ENCODE assay signal across 8 cellular contexts in the genomic region with DNA sequence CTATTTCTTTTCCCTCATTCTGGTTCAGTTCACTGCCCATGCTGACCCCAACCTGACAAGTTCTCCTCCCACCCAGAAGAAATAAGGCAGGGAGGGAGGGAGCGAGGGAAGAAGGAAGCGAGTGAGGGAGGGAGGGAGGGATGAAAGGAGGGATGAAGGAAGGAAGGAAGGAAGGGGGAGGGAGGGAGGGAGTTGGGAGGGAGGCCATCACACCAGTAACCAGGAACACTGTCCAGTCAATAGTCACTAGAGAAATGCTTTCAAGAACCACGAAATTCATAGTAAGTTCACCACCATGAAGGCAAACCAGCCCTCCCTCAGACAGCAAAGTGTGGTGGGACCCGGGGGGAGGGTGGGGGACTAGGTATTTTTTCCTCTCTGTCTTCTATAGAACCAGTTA.
"Had no signal": no experiment of that assay in that cellular context is flagged by ENCODE, and none has a peak within 500 bp of the region (broad histone marks: within the 10 kb centered on the region; RNA-seq: fewer than 3 reads in every experiment).

No MANE protein-coding gene starts in this region.

- H3K4me3 ChIP-seq: GM23248, GM23338, HAP-1 had no signal

- H3K4me2 ChIP-seq: GM23338 had no signal

- DNase-seq: GM23248, GOT3, H7, H9, HCEC 1CT, HFFc6 had no signal

- H3K36me3 ChIP-seq: HAP-1 had no signal

- H2AFZ ChIP-seq: GM23248, GM23338 had no signal

- H3K4me1 ChIP-seq: HAP-1 had no signal

- H3K27ac ChIP-seq: GM23248 had no signal

- H3K9ac ChIP-seq: GM23248 had no signal
